ENCODE assay signal across 16 cellular contexts in the genomic region with DNA sequence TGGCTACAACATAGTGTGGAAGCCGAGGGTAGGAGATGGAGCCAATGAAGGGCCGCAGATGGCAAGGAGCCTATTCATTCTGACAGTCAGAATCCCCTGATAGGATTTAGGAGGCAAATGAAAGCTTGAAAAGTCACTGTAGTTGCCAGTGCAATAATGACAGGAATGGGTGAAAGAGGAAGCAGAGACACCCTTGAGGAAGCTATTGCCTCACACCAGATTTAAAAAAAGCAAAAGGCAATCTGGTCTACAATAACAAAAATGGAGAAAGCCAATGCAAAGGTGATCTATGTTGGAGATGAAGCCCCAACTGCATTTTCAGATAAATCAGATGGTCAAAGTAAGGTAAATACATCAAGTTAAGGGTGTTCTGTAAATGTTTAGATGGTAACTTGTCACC.
"Had no signal": no experiment of that assay in that cellular context is flagged by ENCODE, and none has a peak within 500 bp of the region (broad histone marks: within the 10 kb centered on the region; RNA-seq: fewer than 3 reads in every experiment).

No MANE protein-coding gene starts in this region.

- DNase-seq: effector memory CD4-positive, alpha-beta T cell; gastrocnemius medialis; heart right ventricle; hypothalamus; islet precursor cell; mammary epithelial cell; naive thymus-derived CD4-positive, alpha-beta T cell; nephron progenitor cell; posterior cingulate gyrus; sigmoid colon; stimulated activated CD4-positive, alpha-beta T cell treated with anti-CD3 and anti-CD28 coated beads, Interleukin-2, amount 100 ng/mL, for 24 hours; stimulated activated CD4-positive, alpha-beta T cell treated with anti-CD3 and anti-CD28 coated beads, Interleukin-4, amount 100 ng/mL, for 4 hours; stimulated activated naive B cell treated with anti-CD40 and anti-IgM and Interleukin-4, amounts not matched to agents 10 μg/mL and 1 μg/mL and 100 μg/mL, for 72 hours; stimulated activated naive CD8-positive, alpha-beta T cell treated with anti-CD3 and anti-CD28 coated beads, Interleukin-15, amount 100 ng/mL, for 72 hours; testis; upper lobe of right lung had no signal
